In genomic region chr16:2968368-2968737, GRCh38 we compare ENCODE assay signal across 1 cellular context.
TF ChIP-seq lines count a peak whose summit lies in the region.

No MANE protein-coding gene starts in this region.

TF ChIP-seq in H1, 55 proteins besides CTCF, POLR2A, EP300 and RAD21:
- TF ChIP-seq JUN (IDR thresholded peaks at IDR 0.05; ENCODE audit: low read depth, low read length) (no peak), RNF2 (IDR thresholded peaks at IDR 0.05; ENCODE audit: borderline replicate concordance, low read depth, low read length, missing control alignments, poor library complexity, severe bottlenecking) (no peak), NRF1 (IDR thresholded peaks at IDR 0.05; ENCODE audit: low read depth, low read length) (no peak), CTBP2 (IDR thresholded peaks at IDR 0.05; ENCODE audit: borderline replicate concordance, insufficient read depth, insufficient read length, low read length) (no peak), MAX (IDR thresholded peaks at IDR 0.05) (no peak)
